Comparison of ENCODE assay signal across 37 cellular contexts in the genomic region with DNA sequence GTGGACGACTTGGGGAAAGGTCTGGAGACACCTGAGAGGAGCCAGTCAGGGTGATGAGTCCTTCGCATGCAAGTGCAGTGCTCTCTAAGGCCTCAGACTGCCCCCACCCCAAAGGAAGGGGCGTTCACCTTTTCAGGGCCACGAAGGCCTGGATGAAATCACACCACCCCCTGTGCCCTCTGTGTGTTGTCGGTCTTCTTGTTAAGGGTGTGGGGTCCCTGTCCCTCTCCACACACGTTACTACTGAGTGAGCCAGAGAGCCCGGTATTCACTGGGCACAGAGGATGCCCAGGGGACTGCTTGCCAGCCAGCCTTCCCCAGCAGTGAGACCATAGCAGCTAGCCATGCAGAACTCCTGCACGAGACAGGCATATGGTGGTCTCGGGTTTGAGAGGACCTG.
"Had no signal": no experiment of that assay in that cellular context is flagged by ENCODE, and none has a peak within 500 bp of the region (broad histone marks: within the 10 kb centered on the region; RNA-seq: fewer than 3 reads in every experiment).

No MANE protein-coding gene starts in this region.

- DNase-seq: activated B cell treated with CpG ODN at 0.5 μM for 24 hours; activated CD4-positive, alpha-beta memory T cell treated with anti-CD3 and anti-CD28 coated beads for 36 hours; activated CD4-positive, alpha-beta T cell treated with anti-CD3 and anti-CD28 coated beads for 4 hours; activated CD4-positive, alpha-beta T cell treated with anti-CD3 and anti-CD28 coated beads, Interleukin-2, amount 10 ng/mL, durations not matched to agents 24 days and 14 days; activated CD4-positive, alpha-beta T cell treated with anti-CD3 and anti-CD28 coated beads, Interleukin-2, amount 50 U/mL, for 1 hour; activated CD4-positive, alpha-beta T cell treated with anti-CD3 and anti-CD28 coated beads, Interleukin-2, amount 50 U/mL, for 4 hours; activated CD4-positive, CD25-positive, alpha-beta regulatory T cell treated with anti-CD3 and anti-CD28 coated beads, Interleukin-2, amount 50 U/mL, for 72 hours; activated CD8-positive, alpha-beta memory T cell treated with anti-CD3 and anti-CD28 coated beads, Interleukin-2, amount 10 ng/mL, durations not matched to agents 7 days and 5 days; activated CD8-positive, alpha-beta T cell treated with anti-CD3 and anti-CD28 coated beads for 36 hours; activated effector memory CD4-positive, alpha-beta T cell treated with Interleukin-2 at 50 U/mL for 16 hours; activated gamma-delta T cell; activated naive CD4-positive, alpha-beta T cell treated with anti-CD3 and anti-CD28 coated beads, Interleukin-2, amount 10 ng/mL, durations not matched to agents 7 days and 5 days; activated naive CD4-positive, alpha-beta T cell treated with Interleukin-2 at 50 U/mL for 16 hours; activated naive CD8-positive, alpha-beta T cell treated with anti-CD3 and anti-CD28 coated beads, Interleukin-2, amount 10 ng/mL, durations not matched to agents 7 days and 5 days; activated naive CD8-positive, alpha-beta T cell treated with anti-CD3 and anti-CD28 coated beads, Interleukin-2, amount 50 U/mL, for 24 hours; activated T-cell treated with anti-CD3 and anti-CD28 coated beads for 4 hours; activated T-cell treated with anti-CD3 and anti-CD28 coated beads, Interleukin-2, amount 50 U/mL, for 1 hour; activated T-cell treated with anti-CD3 and anti-CD28 coated beads, Interleukin-2, amount 50 U/mL, for 4 hours; activated T-cell treated with anti-CD3 and anti-CD28 coated beads, Interleukin-2, amount 50 U/mL, for 72 hours; amygdala; anterior cingulate cortex; caudate nucleus; cerebellar nuclear complex; T-helper 1 cell; T-helper 2 cell; T-helper 9 cell had no signal

- H3K9me3 ChIP-seq: ascending aorta had no signal

- ATAC-seq: activated CD8-positive, alpha-beta memory T cell treated with anti-CD3 and anti-CD28 coated beads, Interleukin-2, amount 10 ng/mL, durations not matched to agents 7 days and 5 days; activated CD8-positive, alpha-beta T cell treated with anti-CD3 and anti-CD28 coated beads for 36 hours; activated naive CD8-positive, alpha-beta T cell treated with anti-CD3 and anti-CD28 coated beads, Interleukin-2, amount 50 U/mL, for 24 hours; activated T-cell treated with anti-CD3 and anti-CD28 coated beads, Interleukin-2, amount 50 U/mL, for 4 hours; activated T-cell treated with anti-CD3 and anti-CD28 coated beads, Interleukin-2, amount 50 U/mL, for 72 hours had no signal

- H3K27ac ChIP-seq: ascending aorta, cardiac muscle cell, VCaP had no signal

- H3K27me3 ChIP-seq: ascending aorta, cardiac muscle cell had no signal

- H3K4me3 Mint-ChIP-seq: activated B cell treated with CpG ODN at 0.5 μM for 24 hours; activated CD4-positive, alpha-beta memory T cell treated with anti-CD3 and anti-CD28 coated beads for 36 hours; activated CD4-positive, alpha-beta T cell treated with anti-CD3 and anti-CD28 coated beads, Interleukin-2, amount 10 ng/mL, durations not matched to agents 24 days and 14 days; activated CD8-positive, alpha-beta memory T cell treated with anti-CD3 and anti-CD28 coated beads, Interleukin-2, amount 10 ng/mL, durations not matched to agents 7 days and 5 days; activated CD8-positive, alpha-beta T cell treated with anti-CD3 and anti-CD28 coated beads for 36 hours; activated naive CD4-positive, alpha-beta T cell treated with anti-CD3 and anti-CD28 coated beads, Interleukin-2, amount 10 ng/mL, durations not matched to agents 7 days and 5 days; activated naive CD4-positive, alpha-beta T cell treated with anti-CD3 and anti-CD28 coated beads, Interleukin-2, amount 50 U/mL, for 24 hours; activated naive CD8-positive, alpha-beta T cell; activated naive CD8-positive, alpha-beta T cell treated with anti-CD3 and anti-CD28 coated beads, Interleukin-2, amount 10 ng/mL, durations not matched to agents 7 days and 5 days; activated naive CD8-positive, alpha-beta T cell treated with anti-CD3 and anti-CD28 coated beads, Interleukin-2, amount 50 U/mL, for 24 hours; activated T-cell treated with anti-CD3 and anti-CD28 coated beads, Interleukin-2, amount 50 U/mL, for 4 hours; activated T-cell treated with anti-CD3 and anti-CD28 coated beads, Interleukin-2, amount 50 U/mL, for 72 hours; activated T-helper 1 cell treated with anti-CD3 and anti-CD28 coated beads, Interleukin-12 subunit alpha, Interleukin-12 subunit beta, Interleukin-2, Interleukin-4 antibody, amounts not matched to agents 30 ng/mL and 10 ng/mL and 1 ng/mL, durations not matched to agents 14 hours and 24 hours and 36 hours; brain; central memory CD8-positive, alpha-beta T cell; T-helper 1 cell treated with Interleukin-12 subunit alpha and Interleukin-12 subunit beta and Interleukin-4 antibody, amounts not matched to agents 30 μg/mL and 1 μg/mL, for 36 hours; T-helper 2 cell treated with Interferon-gamma antibody and Interleukin-4, amounts not matched to agents 5 μg/mL and 100 μg/mL, for 36 hours had no signal

- H3K4me1 ChIP-seq: ascending aorta had no signal

- H3K4me1 Mint-ChIP-seq: activated B cell treated with CpG ODN at 0.5 μM for 24 hours; activated naive CD4-positive, alpha-beta T cell treated with anti-CD3 and anti-CD28 coated beads, Interleukin-2, amount 10 ng/mL, durations not matched to agents 7 days and 5 days; activated naive CD4-positive, alpha-beta T cell treated with anti-CD3 and anti-CD28 coated beads, Interleukin-2, amount 50 U/mL, for 24 hours; activated naive CD8-positive, alpha-beta T cell treated with anti-CD3 and anti-CD28 coated beads, Interleukin-2, amount 10 ng/mL, durations not matched to agents 7 days and 5 days; central memory CD8-positive, alpha-beta T cell had no signal

- H3K36me3 Mint-ChIP-seq: activated CD4-positive, alpha-beta memory T cell treated with anti-CD3 and anti-CD28 coated beads for 36 hours; activated CD8-positive, alpha-beta memory T cell treated with anti-CD3 and anti-CD28 coated beads, Interleukin-2, amount 10 ng/mL, durations not matched to agents 7 days and 5 days; activated naive CD8-positive, alpha-beta T cell; activated naive CD8-positive, alpha-beta T cell treated with anti-CD3 and anti-CD28 coated beads, Interleukin-2, amount 10 ng/mL, durations not matched to agents 7 days and 5 days had no signal

- H3K27me3 Mint-ChIP-seq: activated B cell treated with CpG ODN at 0.5 μM for 24 hours; activated CD4-positive, alpha-beta memory T cell treated with anti-CD3 and anti-CD28 coated beads for 36 hours; activated CD4-positive, alpha-beta T cell treated with anti-CD3 and anti-CD28 coated beads, Interleukin-2, amount 10 ng/mL, durations not matched to agents 24 days and 14 days; activated CD8-positive, alpha-beta memory T cell treated with anti-CD3 and anti-CD28 coated beads, Interleukin-2, amount 10 ng/mL, durations not matched to agents 7 days and 5 days; activated CD8-positive, alpha-beta T cell treated with anti-CD3 and anti-CD28 coated beads for 36 hours; activated naive CD4-positive, alpha-beta T cell treated with anti-CD3 and anti-CD28 coated beads, Interleukin-2, amount 10 ng/mL, durations not matched to agents 7 days and 5 days; activated naive CD4-positive, alpha-beta T cell treated with anti-CD3 and anti-CD28 coated beads, Interleukin-2, amount 50 U/mL, for 24 hours; activated naive CD8-positive, alpha-beta T cell; activated naive CD8-positive, alpha-beta T cell treated with anti-CD3 and anti-CD28 coated beads, Interleukin-2, amount 10 ng/mL, durations not matched to agents 7 days and 5 days; activated naive CD8-positive, alpha-beta T cell treated with anti-CD3 and anti-CD28 coated beads, Interleukin-2, amount 50 U/mL, for 24 hours; central memory CD8-positive, alpha-beta T cell had no signal

- H3K36me3 ChIP-seq: cardiac muscle cell had no signal

- H3K27ac Mint-ChIP-seq: activated B cell treated with CpG ODN at 0.5 μM for 24 hours; activated CD4-positive, alpha-beta memory T cell treated with anti-CD3 and anti-CD28 coated beads for 36 hours; activated CD4-positive, alpha-beta T cell treated with anti-CD3 and anti-CD28 coated beads, Interleukin-2, amount 10 ng/mL, durations not matched to agents 24 days and 14 days; activated CD8-positive, alpha-beta memory T cell treated with anti-CD3 and anti-CD28 coated beads, Interleukin-2, amount 10 ng/mL, durations not matched to agents 7 days and 5 days; activated CD8-positive, alpha-beta T cell treated with anti-CD3 and anti-CD28 coated beads for 36 hours; activated naive CD4-positive, alpha-beta T cell treated with anti-CD3 and anti-CD28 coated beads, Interleukin-2, amount 10 ng/mL, durations not matched to agents 7 days and 5 days; activated naive CD4-positive, alpha-beta T cell treated with anti-CD3 and anti-CD28 coated beads, Interleukin-2, amount 50 U/mL, for 24 hours; activated naive CD8-positive, alpha-beta T cell; activated naive CD8-positive, alpha-beta T cell treated with anti-CD3 and anti-CD28 coated beads, Interleukin-2, amount 10 ng/mL, durations not matched to agents 7 days and 5 days; activated naive CD8-positive, alpha-beta T cell treated with anti-CD3 and anti-CD28 coated beads, Interleukin-2, amount 50 U/mL, for 24 hours; activated T-cell treated with anti-CD3 and anti-CD28 coated beads, Interleukin-2, amount 50 U/mL, for 72 hours; activated T-helper 1 cell treated with anti-CD3 and anti-CD28 coated beads, Interleukin-12 subunit alpha, Interleukin-12 subunit beta, Interleukin-2, Interleukin-4 antibody, amounts not matched to agents 30 ng/mL and 10 ng/mL and 1 ng/mL, durations not matched to agents 14 hours and 24 hours and 36 hours; activated T-helper 2 cell treated with anti-CD3 and anti-CD28 coated beads, Interferon-gamma antibody, Interleukin-2, Interleukin-4, amounts not matched to agents 10 μg/mL and 5 μg/mL and 100 μg/mL, durations not matched to agents 14 hours and 24 hours and 36 hours; T-helper 1 cell treated with Interleukin-12 subunit alpha and Interleukin-12 subunit beta and Interleukin-4 antibody, amounts not matched to agents 30 μg/mL and 1 μg/mL, for 36 hours; T-helper 2 cell treated with Interferon-gamma antibody and Interleukin-4, amounts not matched to agents 5 μg/mL and 100 μg/mL, for 36 hours had no signal

- H3K4me3 ChIP-seq: ascending aorta, cardiac muscle cell had no signal

- H3K9me3 Mint-ChIP-seq: activated B cell treated with CpG ODN at 0.5 μM for 24 hours; activated CD4-positive, alpha-beta memory T cell treated with anti-CD3 and anti-CD28 coated beads for 36 hours; activated CD4-positive, alpha-beta T cell treated with anti-CD3 and anti-CD28 coated beads, Interleukin-2, amount 10 ng/mL, durations not matched to agents 24 days and 14 days; activated CD8-positive, alpha-beta T cell treated with anti-CD3 and anti-CD28 coated beads for 36 hours; activated naive CD4-positive, alpha-beta T cell treated with anti-CD3 and anti-CD28 coated beads, Interleukin-2, amount 10 ng/mL, durations not matched to agents 7 days and 5 days; activated naive CD4-positive, alpha-beta T cell treated with anti-CD3 and anti-CD28 coated beads, Interleukin-2, amount 50 U/mL, for 24 hours; activated naive CD8-positive, alpha-beta T cell treated with anti-CD3 and anti-CD28 coated beads, Interleukin-2, amount 10 ng/mL, durations not matched to agents 7 days and 5 days; activated naive CD8-positive, alpha-beta T cell treated with anti-CD3 and anti-CD28 coated beads, Interleukin-2, amount 50 U/mL, for 24 hours; activated T-cell treated with anti-CD3 and anti-CD28 coated beads, Interleukin-2, amount 50 U/mL, for 4 hours; activated T-cell treated with anti-CD3 and anti-CD28 coated beads, Interleukin-2, amount 50 U/mL, for 72 hours; activated T-helper 1 cell treated with anti-CD3 and anti-CD28 coated beads, Interleukin-12 subunit alpha, Interleukin-12 subunit beta, Interleukin-2, Interleukin-4 antibody, amounts not matched to agents 30 ng/mL and 10 ng/mL and 1 ng/mL, durations not matched to agents 14 hours and 24 hours and 36 hours; activated T-helper 2 cell treated with anti-CD3 and anti-CD28 coated beads, Interferon-gamma antibody, Interleukin-2, Interleukin-4, amounts not matched to agents 10 μg/mL and 5 μg/mL and 100 μg/mL, durations not matched to agents 14 hours and 24 hours and 36 hours; central memory CD8-positive, alpha-beta T cell; T-helper 1 cell treated with Interleukin-12 subunit alpha and Interleukin-12 subunit beta and Interleukin-4 antibody, amounts not matched to agents 30 μg/mL and 1 μg/mL, for 36 hours; T-helper 2 cell treated with Interferon-gamma antibody and Interleukin-4, amounts not matched to agents 5 μg/mL and 100 μg/mL, for 36 hours had no signal
